Comparison of ENCODE assay signal across 1 cellular context in genomic region chr2:222613715-222614331, GRCh38.
TF ChIP-seq lines count a peak whose summit lies in the region.

No MANE protein-coding gene starts in this region.

TF ChIP-seq in K562, 482 proteins besides CTCF, POLR2A, EP300 and RAD21 (continued from another document):
- no peak for TF ChIP-seq REST (CRISPR knock-in tag; IDR thresholded peaks at IDR 0.05; ENCODE audit: low read depth)
